Comparison of ENCODE assay signal across 12 cellular contexts in genomic region chr13:23372264-23372905, GRCh38.
DNase-seq lines count a peak whose midpoint lies in the region; ATAC-seq and TF ChIP-seq lines count a peak whose summit lies in the region.
"Had no signal": no experiment of that assay in that cellular context is flagged by ENCODE, and none has a peak within 500 bp of the region (broad histone marks: within the 10 kb centered on the region; RNA-seq: fewer than 3 reads in every experiment).

No MANE protein-coding gene starts in this region.

- peaks cover 23% of the 10 kb centered on the region for H3K36me3 Mint-ChIP-seq in activated naive CD4-positive, alpha-beta T cell treated with anti-CD3 and anti-CD28 coated beads, Interleukin-2, amount 50 U/mL, for 24 hours
- peaks cover 37% of the 10 kb centered on the region for H3K36me3 Mint-ChIP-seq in activated naive CD4-positive, alpha-beta T cell treated with anti-CD3 and anti-CD28 coated beads, Interleukin-2, amount 10 ng/mL, durations not matched to agents 7 days and 5 days

- H3K4me3 Mint-ChIP-seq in activated naive CD4-positive, alpha-beta T cell treated with anti-CD3 and anti-CD28 coated beads, Interleukin-2, amount 50 U/mL, for 24 hours, result peak overlapping the region; percentile 51
- H3K4me3 Mint-ChIP-seq in activated naive CD4-positive, alpha-beta T cell treated with anti-CD3 and anti-CD28 coated beads, Interleukin-2, amount 10 ng/mL, durations not matched to agents 7 days and 5 days, result no peak overlapping the region

- H3K4me1 ChIP-seq in OCI-LY3 (ENCODE audit: low read length), result peaks cover 35% of the 10 kb centered on the region
- H3K4me1 ChIP-seq in thoracic aorta (ENCODE audit: control insufficient read depth in 1 of 2, low read depth in 2 of 2), result peaks cover 14 to 47% of the 10 kb centered on the region in 2 donors

- no peak for DNase-seq in activated naive CD4-positive, alpha-beta T cell treated with anti-CD3 and anti-CD28 coated beads, Interleukin-2, amount 10 ng/mL, durations not matched to agents 7 days and 5 days
- DNase-seq in cardiac fibroblast (ENCODE audit: low read depth in 2 of 2), result peak; percentile 67 to 83
- DNase-seq in thoracic aorta (ENCODE audit: low spot score), result no peak
- DNase-seq in NCI-H446 treated with DMSO at 0.1 percent for 48 hours (lab: John Stamatoyannopoulos, UW), result no peak
- no peak for DNase-seq in amygdala (lab: John Stamatoyannopoulos, UW)
- DNase-seq: NCI-H446; stimulated activated CD4-positive, alpha-beta T cell treated with anti-CD3 and anti-CD28 coated beads, Interleukin-2, amount 100 ng/mL, for 24 hours had no signal

- H3K27ac ChIP-seq in OCI-LY3 (ENCODE audit: low read length) (peak overlapping the region; percentile 62), thoracic aorta (no peak overlapping the region)
- H3K27ac ChIP-seq: epithelial cell of prostate had no signal

- no peak overlapping the region for H3K27ac Mint-ChIP-seq in activated naive CD4-positive, alpha-beta T cell treated with anti-CD3 and anti-CD28 coated beads, Interleukin-2, amount 50 U/mL, for 24 hours
- H3K27ac Mint-ChIP-seq in activated naive CD4-positive, alpha-beta T cell treated with anti-CD3 and anti-CD28 coated beads, Interleukin-2, amount 10 ng/mL, durations not matched to agents 7 days and 5 days, result no peak overlapping the region
- H3K27ac Mint-ChIP-seq: T-helper 1 cell treated with Interleukin-12 subunit alpha and Interleukin-12 subunit beta and Interleukin-4 antibody, amounts not matched to agents 30 μg/mL and 1 μg/mL, for 36 hours had no signal

- no peak overlapping the region for H2AFZ ChIP-seq in OCI-LY3 (ENCODE audit: low read depth, low read length)

- no peak for ATAC-seq in thoracic aorta (ENCODE audit: insufficient number of reproducible peaks, low FRiP score, low read depth)
- ATAC-seq in GM18909 (IDR thresholded peaks at IDR 0.05; ENCODE audit: poor library complexity, unreplicated experiment), result no peak

- peaks cover 2% of the 10 kb centered on the region for H3K27me3 ChIP-seq in OCI-LY3 (ENCODE audit: low read depth, low read length)
- no peaks in the 10 kb centered on the region for H3K27me3 ChIP-seq in thoracic aorta (replicated peaks; ENCODE audit: insufficient read depth)

- peaks cover 42% of the 10 kb centered on the region for H3K36me3 ChIP-seq in OCI-LY3 (replicated peaks; ENCODE audit: low read depth, low read length)
- H3K36me3 ChIP-seq in thoracic aorta, result peaks cover 25% of the 10 kb centered on the region

- no peaks in the 10 kb centered on the region for H3K27me3 Mint-ChIP-seq in activated naive CD4-positive, alpha-beta T cell treated with anti-CD3 and anti-CD28 coated beads, Interleukin-2, amount 50 U/mL, for 24 hours
- H3K27me3 Mint-ChIP-seq in activated naive CD4-positive, alpha-beta T cell treated with anti-CD3 and anti-CD28 coated beads, Interleukin-2, amount 10 ng/mL, durations not matched to agents 7 days and 5 days, result no peaks in the 10 kb centered on the region

- no peak for TF ChIP-seq CTCF in OCI-LY3 (IDR thresholded peaks at IDR 0.05; ENCODE audit: low read depth, low read length)
- TF ChIP-seq CTCF in cardiac fibroblast (IDR thresholded peaks at IDR 0.05; ENCODE audit: low read depth, low read length), result no peak
- no peak for TF ChIP-seq CTCF in thoracic aorta (IDR thresholded peaks at IDR 0.05)

- peaks cover 20% of the 10 kb centered on the region for H4K20me1 ChIP-seq in OCI-LY3 (ENCODE audit: insufficient read depth, low read length)

- CTCF ChIA-PET in activated naive CD4-positive, alpha-beta T cell treated with anti-CD3 and anti-CD28 coated beads, Interleukin-2, amount 10 ng/mL, durations not matched to agents 7 days and 5 days (lab: Charles Lee), result no interaction called here

- H3K9me3 Mint-ChIP-seq in activated naive CD4-positive, alpha-beta T cell treated with anti-CD3 and anti-CD28 coated beads, Interleukin-2, amount 50 U/mL, for 24 hours, result no peaks in the 10 kb centered on the region
- H3K9me3 Mint-ChIP-seq in activated naive CD4-positive, alpha-beta T cell treated with anti-CD3 and anti-CD28 coated beads, Interleukin-2, amount 10 ng/mL, durations not matched to agents 7 days and 5 days, result no peaks in the 10 kb centered on the region
- H3K9me3 Mint-ChIP-seq: T-helper 1 cell treated with Interleukin-12 subunit alpha and Interleukin-12 subunit beta and Interleukin-4 antibody, amounts not matched to agents 30 μg/mL and 1 μg/mL, for 36 hours had no signal

- H3K79me2 ChIP-seq in OCI-LY3 (ENCODE audit: low read length), result peaks cover 36% of the 10 kb centered on the region

- H3K4me1 Mint-ChIP-seq in activated naive CD4-positive, alpha-beta T cell treated with anti-CD3 and anti-CD28 coated beads, Interleukin-2, amount 50 U/mL, for 24 hours, result peaks cover 48% of the 10 kb centered on the region
- H3K4me1 Mint-ChIP-seq in activated naive CD4-positive, alpha-beta T cell treated with anti-CD3 and anti-CD28 coated beads, Interleukin-2, amount 10 ng/mL, durations not matched to agents 7 days and 5 days, result peaks cover 44% of the 10 kb centered on the region

- H3K4me2 ChIP-seq in OCI-LY3 (ENCODE audit: low read length), result peak overlapping the region; percentile 83

- peak overlapping the region; percentile 59 for H3K4me3 ChIP-seq in OCI-LY3 (ENCODE audit: low read length)
- H3K4me3 ChIP-seq in cardiac fibroblast (replicated peaks in 1 of 2; ENCODE audit: low read depth in 2 of 2, low read length in 2 of 2), result no peak overlapping the region
- H3K4me3 ChIP-seq in thoracic aorta, result peak overlapping the region; percentile 85

- H3K9me3 ChIP-seq in OCI-LY3 (ENCODE audit: insufficient read depth, low read length), result no peaks in the 10 kb centered on the region
- H3K9me3 ChIP-seq in thoracic aorta, result no peaks in the 10 kb centered on the region

- H3K9ac ChIP-seq in OCI-LY3 (ENCODE audit: low read length), result peak overlapping the region; percentile 14; the same call in 1 of the 2 replicates

Comparison
In these comparisons a context has a peak if more than half of its experiments do, and no peak if none do; other contexts are left out.
1. DNase-seq: peak in cardiac fibroblast (2 of 2); none in activated naive CD4-positive, alpha-beta T cell treated with anti-CD3 and anti-CD28 coated beads, Interleukin-2, amount 10 ng/mL, durations not matched to agents 7 days and 5 days (single experiment), thoracic aorta (single experiment), NCI-H446 treated with DMSO at 0.1 percent for 48 hours (single experiment) and amygdala (0 of 56).
2. H3K4me3 ChIP-seq: peak in OCI-LY3 (single experiment) and thoracic aorta (single experiment); none in cardiac fibroblast (0 of 2).